2 cellular contexts compared by ENCODE assay signal in genomic region chr20:2705931-2706645, GRCh38.
TF ChIP-seq lines count a peak whose summit lies in the region.

No MANE protein-coding gene starts in this region.

TF ChIP-seq in GM23338, 12 proteins besides CTCF, POLR2A, EP300 and RAD21:
- TF ChIP-seq EZH2phosphoT487 (IDR thresholded peaks at IDR 0.05; ENCODE audit: unreplicated experiment), result no peak
- TF ChIP-seq ETS1 (IDR thresholded peaks at IDR 0.05), result no peak
- no peak for TF ChIP-seq NANOG (IDR thresholded peaks at IDR 0.05; ENCODE audit: borderline replicate concordance)
- TF ChIP-seq ZNF114 (CRISPR knock-in tag; IDR thresholded peaks at IDR 0.05), result no peak
- no peak for TF ChIP-seq JUNB (IDR thresholded peaks at IDR 0.05; ENCODE audit: unreplicated experiment)
- TF ChIP-seq EZH2 (IDR thresholded peaks at IDR 0.05; ENCODE audit: low read depth, unreplicated experiment), result no peak
- no peak for TF ChIP-seq ZNF462 (CRISPR knock-in tag; IDR thresholded peaks at IDR 0.05)
- no peak for TF ChIP-seq CREB1 (CRISPR knock-in tag; IDR thresholded peaks at IDR 0.05; ENCODE audit: low read depth)
- TF ChIP-seq REST (IDR thresholded peaks at IDR 0.05; ENCODE audit: unreplicated experiment), result no peak
- TF ChIP-seq ZNF331 (CRISPR knock-in tag; IDR thresholded peaks at IDR 0.05; ENCODE audit: low read depth), result no peak
- no peak for TF ChIP-seq POLR2AphosphoS5 (IDR thresholded peaks at IDR 0.05; ENCODE audit: low read depth)
- TF ChIP-seq STAT1 (IDR thresholded peaks at IDR 0.05; ENCODE audit: unreplicated experiment), result no peak

TF ChIP-seq in H1, 55 proteins besides CTCF, POLR2A, EP300 and RAD21:
- TF ChIP-seq NANOG (IDR thresholded peaks at IDR 0.05; ENCODE audit: insufficient read depth, low read depth, low read length, poor library complexity, severe bottlenecking) (peak; percentile 34), TAF1 (IDR thresholded peaks at IDR 0.05; ENCODE audit: low read depth, low read length) (no peak), YY1 (IDR thresholded peaks at IDR 0.05; ENCODE audit: low read depth, low read length) (0 out of 2 replicates have a peak, but pooled peaks have one; percentile 33)
TF ChIP-seq in H1: peak in this region for 2.
